Comparison of ENCODE assay signal across 20 cellular contexts in genomic region chr2:63613391-63613901, GRCh38. TPM values are rescaled to one million over a fixed set of nuclear protein-coding genes. Genes with fewer than 3 reads are reported as not detected.
A peak's percentile ranks its signal among the peaks of the same experiment; 100 is the strongest.
DNase-seq lines count a peak whose midpoint lies in the region; ATAC-seq and TF ChIP-seq lines count a peak whose summit lies in the region.
"Had no signal": no experiment of that assay in that cellular context is flagged by ENCODE, and none has a peak within 500 bp of the region (broad histone marks: within the 10 kb centered on the region; RNA-seq: fewer than 3 reads in every experiment).

No MANE protein-coding gene starts in this region.

- H3K9me3 ChIP-seq in HUES6 (ENCODE audit: control insufficient read depth, insufficient read depth, low read depth, low read length) (no peaks in the 10 kb centered on the region; the same call in 1 of the 2 replicates), endodermal cell (ENCODE audit: control insufficient read depth, low read length) (peaks cover 15% of the 10 kb centered on the region), ascending aorta (no peaks in the 10 kb centered on the region)
- H3K9me3 ChIP-seq: MG63, thoracic aorta had no signal

- DNase-seq in A172 (ENCODE audit: low spot score) (peak; percentile 45), endodermal cell (peak; percentile 53), iris pigment epithelial cell (ENCODE audit: low read depth) (peak; percentile 12), T-helper 9 cell (no peak), ascending aorta (ENCODE audit: low spot score in 2 of 2) (no peak), T-cell (no peak)
- DNase-seq in activated effector memory CD4-positive, alpha-beta T cell treated with anti-CD3 and anti-CD28 coated beads, Interleukin-2, amount 50 U/mL, for 16 hours = no peak
- DNase-seq: 8988T; activated CD4-positive, alpha-beta memory T cell treated with anti-CD3 and anti-CD28 coated beads for 36 hours; activated naive CD4-positive, alpha-beta T cell treated with anti-CD3 and anti-CD28 coated beads, Interleukin-2, amount 50 U/mL, for 16 hours; activated T-cell treated with anti-CD3 and anti-CD28 coated beads, Interleukin-2, amount 50 U/mL, for 24 hours; C1 segment of cervical spinal cord; dermis blood vessel endothelial cell; erythroblast; MG63; NCI-H1930; NCI-H446 had no signal

- H3K9me3 Mint-ChIP-seq in endodermal cell (peaks cover 5% of the 10 kb centered on the region), T-cell (no peaks in the 10 kb centered on the region)
- H3K9me3 Mint-ChIP-seq: activated CD4-positive, alpha-beta memory T cell treated with anti-CD3 and anti-CD28 coated beads for 36 hours; activated T-cell treated with anti-CD3 and anti-CD28 coated beads, Interleukin-2, amount 50 U/mL, for 24 hours; neural crest cell had no signal

- 42 to 70% methylated on average over 2 of the region's 2 CpGs for WGBS in endodermal cell (ENCODE audit: insufficient coverage in 1 of 2, insufficient read length in 1 of 2), 2 experiments

- H3K27me3 Mint-ChIP-seq in endodermal cell (ENCODE audit: insufficient read depth) (no peaks in the 10 kb centered on the region), T-cell (peaks cover 1 to 16% of the 10 kb centered on the region in 2 donors)

- CTCF ChIA-PET in T-cell (lab: Charles Lee) = no interaction called here

- POLR2A ChIA-PET in T-cell (lab: Charles Lee) = no interaction called here

- H3K4me3 ChIP-seq in HUES6 (ENCODE audit: low read depth, low read length) (peak overlapping the region; percentile 47), endodermal cell (ENCODE audit: low read length) (peak overlapping the region; percentile 52), ascending aorta (no peak overlapping the region)
- H3K4me3 ChIP-seq: MG63, thoracic aorta had no signal

- H3K27ac ChIP-seq in HUES6 (ENCODE audit: low read depth, low read length) (peak overlapping the region; percentile 97), endodermal cell (ENCODE audit: low read depth, low read length) (peak overlapping the region; percentile 94), ascending aorta (no peak overlapping the region)
- H3K27ac ChIP-seq: thoracic aorta had no signal

- H3K4me1 Mint-ChIP-seq in endodermal cell = peaks cover 52% of the 10 kb centered on the region
- H3K4me1 Mint-ChIP-seq in T-cell = no peaks in the 10 kb centered on the region

- H3K27ac Mint-ChIP-seq in endodermal cell = peak overlapping the region; percentile 99
- H3K27ac Mint-ChIP-seq in T-cell = no peak overlapping the region
- H3K27ac Mint-ChIP-seq: activated CD4-positive, alpha-beta memory T cell treated with anti-CD3 and anti-CD28 coated beads for 36 hours; activated T-cell treated with anti-CD3 and anti-CD28 coated beads, Interleukin-2, amount 50 U/mL, for 24 hours had no signal

- no peaks in the 10 kb centered on the region for H3K27me3 ChIP-seq in HUES6 (ENCODE audit: control insufficient read depth, insufficient read depth, low read length)
- no peaks in the 10 kb centered on the region for H3K27me3 ChIP-seq in endodermal cell (ENCODE audit: control insufficient read depth, insufficient read depth, low read length, poor library complexity, severe bottlenecking)
- no peaks in the 10 kb centered on the region for H3K27me3 ChIP-seq in ascending aorta
- H3K27me3 ChIP-seq: MG63 had no signal

- H3K36me3 Mint-ChIP-seq in endodermal cell (ENCODE audit: low read depth) (no peaks in the 10 kb centered on the region), T-cell (no peaks in the 10 kb centered on the region)

- H3K4me1 ChIP-seq in HUES6 (ENCODE audit: control insufficient read depth, insufficient read depth, low read length) = peaks cover 60% of the 10 kb centered on the region
- H3K4me1 ChIP-seq in endodermal cell (ENCODE audit: control insufficient read depth, insufficient read depth, low read length) = peaks cover 12% of the 10 kb centered on the region
- no peaks in the 10 kb centered on the region for H3K4me1 ChIP-seq in ascending aorta

- H3K9ac ChIP-seq in HUES6 (ENCODE audit: low read length) (peak overlapping the region; percentile 85), endodermal cell (ENCODE audit: extremely low read depth, low read length, poor library complexity, severe bottlenecking) (peak overlapping the region; percentile 91)

- TF ChIP-seq CTCF in endodermal cell (conservative IDR thresholded peaks at IDR 0.05) (no peak), ascending aorta (IDR thresholded peaks at IDR 0.05) (no peak)

- intact Hi-C loops in ascending aorta (cut with DNase I) = no loop called here

- no peaks in the 10 kb centered on the region for H3K36me3 ChIP-seq in HUES6 (ENCODE audit: control insufficient read depth, insufficient read depth, low read length)
- H3K36me3 ChIP-seq in endodermal cell (ENCODE audit: control insufficient read depth, insufficient read depth, low read length) = peaks cover 2% of the 10 kb centered on the region
- no peaks in the 10 kb centered on the region for H3K36me3 ChIP-seq in ascending aorta
- H3K36me3 ChIP-seq: MG63, thoracic aorta had no signal

- no peak for ATAC-seq in T-cell (replicated peaks in 1 of 4)

- H3K4me3 Mint-ChIP-seq in endodermal cell = peak overlapping the region; percentile 18
- no peak overlapping the region for H3K4me3 Mint-ChIP-seq in T-cell
- H3K4me3 Mint-ChIP-seq: activated CD4-positive, alpha-beta memory T cell treated with anti-CD3 and anti-CD28 coated beads for 36 hours; activated T-cell treated with anti-CD3 and anti-CD28 coated beads, Interleukin-2, amount 50 U/mL, for 24 hours; neural crest cell had no signal

RNA-seq across cellular contexts. Expression of gene MDH1, which starts 24.7 kb away (rescaled TPM):
- 418 and 440 TPM in 2 replicates for total RNA-seq in A172 (2014; rRNA removed; shearing (Covaris generic))
- total RNA-seq in endodermal cell = 100 to 1,000 TPM; 160 to 259 TPM
- 235 TPM for polyA plus RNA-seq in endodermal cell (2013, experiment 1 of 2)
- 226 TPM for polyA plus RNA-seq in endodermal cell (2013, experiment 2 of 2)
- total RNA-seq in ascending aorta = 65.7 TPM
- 10 to 100 TPM; 78.9 to 96.3 (median 87.3) TPM for total RNA-seq in T-cell

RNA-seq across cellular contexts. Expression of gene WDPCP, which starts 25.2 kb away (rescaled TPM):
- total RNA-seq in A172 (2014; rRNA removed; shearing (Covaris generic)) = 4.9 and 8.7 TPM in 2 replicates
- 10 to 100 TPM; 11.8 to 25.1 TPM for total RNA-seq in endodermal cell
- polyA plus RNA-seq in endodermal cell (2013, experiment 1 of 2) = 6.9 TPM
- polyA plus RNA-seq in endodermal cell (2013, experiment 2 of 2) = 8.1 TPM
- total RNA-seq in ascending aorta = 5.2 TPM
- total RNA-seq in T-cell = 10 to 100 TPM in 3 of 5 donors, 1 to 10 TPM in 2; 8.5 to 19.0 (median 11.5) TPM

Comparison
In these comparisons a context has a peak if more than half of its experiments do, and no peak if none do; other contexts are left out.
1. DNase-seq: peak in A172 (single experiment), endodermal cell (single experiment) and iris pigment epithelial cell (single experiment); none in T-helper 9 cell (single experiment), ascending aorta (0 of 2), T-cell (0 of 34) and activated effector memory CD4-positive, alpha-beta T cell treated with anti-CD3 and anti-CD28 coated beads, Interleukin-2, amount 50 U/mL, for 16 hours (single experiment).
2. H3K27ac ChIP-seq: peak in HUES6 (single experiment) and endodermal cell (single experiment); none in ascending aorta (0 of 2).
3. H3K4me3 ChIP-seq: peak in HUES6 (single experiment) and endodermal cell (single experiment); none in ascending aorta (0 of 2).